ENCODE assay signal across 1 cellular context in genomic region chr15:41930221-41930866, GRCh38.
TF ChIP-seq lines count a peak whose summit lies in the region.

No MANE protein-coding gene starts in this region.

TF ChIP-seq in HEK293, 187 proteins besides CTCF, POLR2A, EP300 and RAD21 (continued from another document):
- TF ChIP-seq ZNF280D (tag by site-specific recombination; IDR thresholded peaks at IDR 0.05) (no peak), ZNF629 (tag by site-specific recombination; IDR thresholded peaks at IDR 0.05) (peak; percentile 77), ZNF785 (tag by site-specific recombination; IDR thresholded peaks at IDR 0.05) (no peak), ZNF398 (tag by site-specific recombination; IDR thresholded peaks at IDR 0.05) (no peak), PRDM6 (tag by site-specific recombination; IDR thresholded peaks at IDR 0.05) (peak; percentile 42), ZNF302 (tag by site-specific recombination; IDR thresholded peaks at IDR 0.05; ENCODE audit: low read depth) (no peak), ZNF292 (tag by site-specific recombination; IDR thresholded peaks at IDR 0.05; ENCODE audit: borderline replicate concordance, low read depth) (no peak), ZNF324 (tag by site-specific recombination; IDR thresholded peaks at IDR 0.05) (no peak), ZNF677 (tag by site-specific recombination; IDR thresholded peaks at IDR 0.05) (no peak), ZNF391 (tag by site-specific recombination; IDR thresholded peaks at IDR 0.05; ENCODE audit: borderline replicate concordance, low read depth) (no peak), ZNF555 (tag by site-specific recombination; conservative IDR thresholded peaks at IDR 0.05) (no peak), ZNF311 (tag by site-specific recombination; IDR thresholded peaks at IDR 0.05; ENCODE audit: borderline replicate concordance) (no peak), ZNF624 (tag by site-specific recombination; IDR thresholded peaks at IDR 0.05) (no peak), ZNF518A (tag by site-specific recombination; conservative IDR thresholded peaks at IDR 0.05; ENCODE audit: low read depth) (no peak), SP7 (tag by site-specific recombination; IDR thresholded peaks at IDR 0.05) (peak; percentile 35), ZBTB21 (tag by site-specific recombination; IDR thresholded peaks at IDR 0.05) (no peak), ZNF354C (tag by site-specific recombination; IDR thresholded peaks at IDR 0.05; ENCODE audit: borderline replicate concordance, low read depth) (no peak), ZBTB17 (tag by site-specific recombination; IDR thresholded peaks at IDR 0.05) (no peak), ZNF416 (tag by site-specific recombination; IDR thresholded peaks at IDR 0.05) (no peak), IKZF3 (tag by site-specific recombination; IDR thresholded peaks at IDR 0.05) (0 out of 2 replicates have a peak, but pooled peaks have one; percentile 47), ZNF791 (tag by site-specific recombination; IDR thresholded peaks at IDR 0.05) (no peak), ZBTB6 (tag by site-specific recombination; IDR thresholded peaks at IDR 0.05) (no peak), ZNF792 (tag by site-specific recombination; IDR thresholded peaks at IDR 0.05) (no peak), MEIS1 (CRISPR knock-in tag; IDR thresholded peaks at IDR 0.05; ENCODE audit: borderline replicate concordance) (peak; percentile 71; the same call in 1 of the 2 replicates), ZNF280C (tag by site-specific recombination; IDR thresholded peaks at IDR 0.05) (no peak), YY2 (tag by site-specific recombination; IDR thresholded peaks at IDR 0.05) (no peak), ZNF16 (tag by site-specific recombination; IDR thresholded peaks at IDR 0.05; ENCODE audit: low read depth) (no peak), ZNF777 (tag by site-specific recombination; IDR thresholded peaks at IDR 0.05; ENCODE audit: borderline replicate concordance) (no peak), ZBTB48 (tag by site-specific recombination; IDR thresholded peaks at IDR 0.05) (no peak), ZNF596 (tag by site-specific recombination; IDR thresholded peaks at IDR 0.05) (no peak), ZNF561 (tag by site-specific recombination; IDR thresholded peaks at IDR 0.05; ENCODE audit: borderline replicate concordance) (no peak), ZNF692 (tag by site-specific recombination; IDR thresholded peaks at IDR 0.05) (no peak)
